Comparison of ENCODE assay signal across 32 cellular contexts in the genomic region with DNA sequence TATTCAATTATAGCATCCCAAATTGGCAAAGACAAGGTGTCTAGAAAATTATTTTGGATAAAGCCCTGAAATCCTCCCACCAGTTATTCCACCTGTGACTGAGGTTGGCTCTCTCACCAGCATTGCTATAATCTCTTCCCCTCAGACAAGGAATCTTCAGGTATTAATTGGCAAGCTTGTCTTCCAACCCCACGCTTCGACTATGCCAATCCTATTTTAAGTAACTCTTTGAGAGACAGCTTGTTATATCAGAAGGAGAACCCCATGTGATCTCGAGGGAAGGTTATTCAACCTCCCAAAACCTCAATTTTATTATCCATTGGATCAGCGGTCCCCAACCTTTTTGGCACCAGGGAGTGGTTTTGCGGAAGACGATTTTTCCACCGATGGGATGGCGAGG.
"Had no signal": no experiment of that assay in that cellular context is flagged by ENCODE, and none has a peak within 500 bp of the region (broad histone marks: within the 10 kb centered on the region; RNA-seq: fewer than 3 reads in every experiment).

No MANE protein-coding gene starts in this region.

- FAIRE-seq: colon, endothelial cell of umbilical vein, frontal cortex had no signal

- ATAC-seq: activated CD4-positive, CD25-positive, alpha-beta regulatory T cell treated with anti-CD3 and anti-CD28 coated beads, Interleukin-2, amount 50 U/mL, for 24 hours; activated CD8-positive, alpha-beta T cell treated with anti-CD3 and anti-CD28 coated beads for 36 hours; activated naive CD8-positive, alpha-beta T cell treated with anti-CD3 and anti-CD28 coated beads, Interleukin-2, amount 50 U/mL, for 24 hours; activated T-cell treated with anti-CD3 and anti-CD28 coated beads, Interleukin-2, amount 50 U/mL, for 4 hours; activated T-helper 17 cell treated with anti-CD3 and anti-CD28 coated beads, Interleukin-2, amount 50 U/mL, for 72 hours; body of pancreas; effector memory CD8-positive, alpha-beta T cell; esophagus mucosa; T-helper 17 cell had no signal

- H3K27me3 ChIP-seq: adrenal gland, body of pancreas, cardiac muscle cell had no signal

- H3K4me3 ChIP-seq: adrenal gland, body of pancreas, cardiac muscle cell had no signal

- H3K36me3 ChIP-seq: adrenal gland, cardiac muscle cell, WERI-Rb-1 had no signal

- DNase-seq: activated B cell treated with CpG ODN at 0.5 μM for 24 hours; activated CD4-positive, alpha-beta T cell treated with anti-CD3 and anti-CD28 coated beads for 48 hours; activated CD4-positive, alpha-beta T cell treated with anti-CD3 and anti-CD28 coated beads, Interleukin-2, amount 50 U/mL, for 1 hour; activated CD4-positive, alpha-beta T cell treated with anti-CD3 and anti-CD28 coated beads, Interleukin-2, amount 50 U/mL, for 48 hours; activated CD8-positive, alpha-beta memory T cell treated with anti-CD3 and anti-CD28 coated beads for 24 hours; activated CD8-positive, alpha-beta T cell treated with anti-CD3 and anti-CD28 coated beads for 36 hours; activated effector memory CD4-positive, alpha-beta T cell treated with Interleukin-2 at 50 U/mL for 16 hours; activated naive CD4-positive, alpha-beta T cell treated with anti-CD3 and anti-CD28 coated beads for 36 hours; activated naive CD8-positive, alpha-beta T cell treated with anti-CD3 and anti-CD28 coated beads for 36 hours; activated naive CD8-positive, alpha-beta T cell treated with anti-CD3 and anti-CD28 coated beads, Interleukin-2, amount 50 U/mL, for 24 hours; activated T-cell treated with anti-CD3 and anti-CD28 coated beads, Interleukin-2, amount 50 U/mL, for 4 hours; adrenal gland; amygdala; aorta; body of pancreas; central memory CD4-positive, alpha-beta T cell; cortex of kidney; dermis blood vessel endothelial cell; effector CD4-positive, alpha-beta T cell; effector memory CD8-positive, alpha-beta T cell; foreskin fibroblast; T-helper 1 cell; T-helper 17 cell; T1000 had no signal
